In the genomic region with DNA sequence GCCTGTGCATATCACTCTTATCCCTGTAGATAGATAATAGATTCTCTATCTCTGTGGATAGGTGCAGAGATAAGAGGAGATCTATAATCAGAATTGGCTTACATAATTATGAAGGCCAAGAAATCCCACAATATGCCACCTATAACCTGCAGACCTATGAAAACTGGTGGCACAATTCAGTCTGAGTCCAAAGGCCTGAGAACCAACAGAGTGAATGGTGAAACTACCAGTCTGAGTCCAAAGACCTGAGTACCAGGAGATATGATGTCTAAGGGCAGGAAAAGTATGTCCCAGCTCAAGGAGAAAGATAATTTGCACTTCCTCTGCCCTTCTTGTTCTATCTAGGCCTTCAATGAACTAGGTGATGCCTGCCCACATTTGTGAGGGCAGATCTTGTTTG, we compare ENCODE assay signal across 1 cellular context. TPM values are rescaled to one million over a fixed set of nuclear protein-coding genes. Genes with fewer than 3 reads are reported as not detected.
"Had no signal": no experiment of that assay in that cellular context is flagged by ENCODE, and none has a peak within 500 bp of the region (broad histone marks: within the 10 kb centered on the region; RNA-seq: fewer than 3 reads in every experiment).

No MANE protein-coding gene starts in this region.

RNA-seq across cellular contexts. Expression of a gene that starts 54.6 kb away (rescaled TPM):
- total RNA-seq: vagina had no signal
